Comparison of ENCODE assay signal across 1 cellular context in the genomic region with DNA sequence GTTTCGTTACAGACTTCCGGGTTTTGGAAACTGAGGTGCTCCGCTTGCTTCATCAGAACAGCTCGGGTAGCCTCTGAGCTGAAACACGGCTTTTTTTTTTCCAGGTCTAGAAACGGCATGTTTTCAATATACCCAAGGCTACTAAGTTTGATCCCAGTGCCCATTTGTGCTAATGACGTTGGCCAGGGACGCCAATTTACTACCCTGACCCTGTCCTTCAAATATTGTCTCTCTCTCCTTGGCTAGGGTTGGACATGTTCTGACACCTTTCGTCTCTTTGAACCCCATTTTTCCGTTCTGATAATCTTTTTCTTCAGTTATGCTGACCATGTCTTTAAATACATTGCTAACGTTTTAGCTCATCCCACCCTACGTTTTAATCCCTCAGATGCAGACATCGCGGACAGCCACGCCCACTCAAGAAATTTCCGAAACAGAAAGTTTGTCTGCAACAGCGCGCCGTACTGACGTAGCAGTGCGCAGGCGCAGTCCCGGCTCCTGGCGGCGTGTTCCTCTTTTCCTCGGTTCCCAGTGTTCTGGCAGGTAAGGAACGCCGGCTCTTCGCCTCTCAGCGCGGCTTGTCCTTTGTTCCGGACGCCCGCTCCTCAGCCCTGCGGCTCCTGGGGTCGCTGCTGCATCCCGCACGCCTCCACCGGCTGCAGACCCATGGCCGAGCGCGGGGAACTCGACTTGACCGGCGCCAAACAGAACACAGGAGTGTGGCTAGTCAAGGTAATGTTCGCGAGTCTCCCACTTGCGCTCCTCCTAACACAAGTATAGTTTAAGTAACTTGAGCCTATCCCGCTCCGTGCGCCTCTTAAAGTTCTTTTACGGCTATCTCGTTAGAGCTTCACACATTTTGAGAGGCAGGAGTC.
TF ChIP-seq lines count a peak whose summit lies in the region.

A gene with protein sequence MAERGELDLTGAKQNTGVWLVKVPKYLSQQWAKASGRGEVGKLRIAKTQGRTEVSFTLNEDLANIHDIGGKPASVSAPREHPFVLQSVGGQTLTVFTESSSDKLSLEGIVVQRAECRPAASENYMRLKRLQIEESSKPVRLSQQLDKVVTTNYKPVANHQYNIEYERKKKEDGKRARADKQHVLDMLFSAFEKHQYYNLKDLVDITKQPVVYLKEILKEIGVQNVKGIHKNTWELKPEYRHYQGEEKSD (plus strand): TSS at position 521 of the 875 bp plus-strand sequence. CDS start 146 bp downstream, at position 667.

TF ChIP-seq in HepG2, 621 proteins besides CTCF, POLR2A, EP300 and RAD21 (continued from another document and continues in another):
- TF ChIP-seq CBX5 (CRISPR knock-in tag; IDR thresholded peaks at IDR 0.05; ENCODE audit: borderline replicate concordance) (peak; percentile 73; the same call in 1 of the 2 replicates), MTF1 (CRISPR knock-in tag; IDR thresholded peaks at IDR 0.05) (no peak), ZNF224 (CRISPR knock-in tag; IDR thresholded peaks at IDR 0.05) (no peak), TFDP1 (CRISPR knock-in tag; IDR thresholded peaks at IDR 0.05; ENCODE audit: borderline replicate concordance) (peak; percentile 10; the same call in 1 of the 2 replicates), ZNF136 (CRISPR knock-in tag; IDR thresholded peaks at IDR 0.05; ENCODE audit: low read depth) (0 out of 2 replicates have a peak, but pooled peaks have one; percentile 30), ZNF678 (CRISPR knock-in tag; IDR thresholded peaks at IDR 0.05) (0 out of 2 replicates have a peak, but pooled peaks have one; percentile 71), NFAT5 (CRISPR knock-in tag; IDR thresholded peaks at IDR 0.05) (no peak), TRAFD1 (CRISPR knock-in tag; IDR thresholded peaks at IDR 0.05; ENCODE audit: borderline replicate concordance) (no peak; the same call in 1 of the 2 replicates), ZSCAN20 (CRISPR knock-in tag; IDR thresholded peaks at IDR 0.05; ENCODE audit: borderline replicate concordance) (no peak), ZNF660 (CRISPR knock-in tag; IDR thresholded peaks at IDR 0.05; ENCODE audit: borderline replicate concordance, low read depth) (no peak), IRF2 (CRISPR knock-in tag; IDR thresholded peaks at IDR 0.05) (peak; percentile 94), MBNL3 (CRISPR knock-in tag; conservative IDR thresholded peaks at IDR 0.05) (no peak), ZNF703 (CRISPR knock-in tag; IDR thresholded peaks at IDR 0.05; ENCODE audit: borderline replicate concordance) (no peak), HES4 (CRISPR knock-in tag; IDR thresholded peaks at IDR 0.05; ENCODE audit: borderline replicate concordance) (no peak), HDAC2 (CRISPR knock-in tag; IDR thresholded peaks at IDR 0.05) (peak; percentile 77), ZBTB8A (CRISPR knock-in tag; IDR thresholded peaks at IDR 0.05; ENCODE audit: borderline replicate concordance, low read depth) (no peak), ZBTB7B (CRISPR knock-in tag; IDR thresholded peaks at IDR 0.05) (no peak), ZNF205 (CRISPR knock-in tag; IDR thresholded peaks at IDR 0.05) (0 out of 2 replicates have a peak, but pooled peaks have one; percentile 4), STAT5B (CRISPR knock-in tag; IDR thresholded peaks at IDR 0.05) (no peak), ZNF547 (CRISPR knock-in tag; IDR thresholded peaks at IDR 0.05) (peak; percentile 58; the same call in 1 of the 2 replicates), SP4 (CRISPR knock-in tag; IDR thresholded peaks at IDR 0.05) (peak; percentile 40; the same call in 1 of the 2 replicates), ELF4 (CRISPR knock-in tag; IDR thresholded peaks at IDR 0.05; ENCODE audit: borderline replicate concordance) (peak; percentile 50; the same call in 1 of the 2 replicates), SAP130 (CRISPR knock-in tag; IDR thresholded peaks at IDR 0.05; ENCODE audit: low read depth) (peak; percentile 97), KDM5A (IDR thresholded peaks at IDR 0.05; ENCODE audit: borderline replicate concordance, low read length) (peak; percentile 95), SCMH1 (CRISPR knock-in tag; IDR thresholded peaks at IDR 0.05; ENCODE audit: borderline replicate concordance) (no peak), MLLT10 (CRISPR knock-in tag; IDR thresholded peaks at IDR 0.05) (no peak), PITX1 (CRISPR knock-in tag; IDR thresholded peaks at IDR 0.05) (peak; percentile 84), CENPT (CRISPR knock-in tag; IDR thresholded peaks at IDR 0.05; ENCODE audit: low read depth) (no peak), E2F2 (CRISPR knock-in tag; IDR thresholded peaks at IDR 0.05; ENCODE audit: borderline replicate concordance) (no peak), FOSL2 (CRISPR knock-in tag; IDR thresholded peaks at IDR 0.05) (peak; percentile 47; the same call in 1 of the 2 replicates), ETV6 (CRISPR knock-in tag; conservative IDR thresholded peaks at IDR 0.05) (no peak), JDP2 (CRISPR knock-in tag; IDR thresholded peaks at IDR 0.05; ENCODE audit: borderline replicate concordance) (no peak; the same call in 1 of the 2 replicates), ZFP1 (CRISPR knock-in tag; IDR thresholded peaks at IDR 0.05) (no peak), HNRNPK (IDR thresholded peaks at IDR 0.05; ENCODE audit: low read depth, low read length, poor library complexity, severe bottlenecking) (no peak), MYNN (CRISPR knock-in tag; IDR thresholded peaks at IDR 0.05; ENCODE audit: low read depth) (no peak)
- TF ChIP-seq, protein P1, sequence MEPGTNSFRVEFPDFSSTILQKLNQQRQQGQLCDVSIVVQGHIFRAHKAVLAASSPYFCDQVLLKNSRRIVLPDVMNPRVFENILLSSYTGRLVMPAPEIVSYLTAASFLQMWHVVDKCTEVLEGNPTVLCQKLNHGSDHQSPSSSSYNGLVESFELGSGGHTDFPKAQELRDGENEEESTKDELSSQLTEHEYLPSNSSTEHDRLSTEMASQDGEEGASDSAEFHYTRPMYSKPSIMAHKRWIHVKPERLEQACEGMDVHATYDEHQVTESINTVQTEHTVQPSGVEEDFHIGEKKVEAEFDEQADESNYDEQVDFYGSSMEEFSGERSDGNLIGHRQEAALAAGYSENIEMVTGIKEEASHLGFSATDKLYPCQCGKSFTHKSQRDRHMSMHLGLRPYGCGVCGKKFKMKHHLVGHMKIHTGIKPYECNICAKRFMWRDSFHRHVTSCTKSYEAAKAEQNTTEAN (CRISPR knock-in tag; conservative IDR thresholded peaks at IDR 0.05): no peak
- TF ChIP-seq, protein P2, sequence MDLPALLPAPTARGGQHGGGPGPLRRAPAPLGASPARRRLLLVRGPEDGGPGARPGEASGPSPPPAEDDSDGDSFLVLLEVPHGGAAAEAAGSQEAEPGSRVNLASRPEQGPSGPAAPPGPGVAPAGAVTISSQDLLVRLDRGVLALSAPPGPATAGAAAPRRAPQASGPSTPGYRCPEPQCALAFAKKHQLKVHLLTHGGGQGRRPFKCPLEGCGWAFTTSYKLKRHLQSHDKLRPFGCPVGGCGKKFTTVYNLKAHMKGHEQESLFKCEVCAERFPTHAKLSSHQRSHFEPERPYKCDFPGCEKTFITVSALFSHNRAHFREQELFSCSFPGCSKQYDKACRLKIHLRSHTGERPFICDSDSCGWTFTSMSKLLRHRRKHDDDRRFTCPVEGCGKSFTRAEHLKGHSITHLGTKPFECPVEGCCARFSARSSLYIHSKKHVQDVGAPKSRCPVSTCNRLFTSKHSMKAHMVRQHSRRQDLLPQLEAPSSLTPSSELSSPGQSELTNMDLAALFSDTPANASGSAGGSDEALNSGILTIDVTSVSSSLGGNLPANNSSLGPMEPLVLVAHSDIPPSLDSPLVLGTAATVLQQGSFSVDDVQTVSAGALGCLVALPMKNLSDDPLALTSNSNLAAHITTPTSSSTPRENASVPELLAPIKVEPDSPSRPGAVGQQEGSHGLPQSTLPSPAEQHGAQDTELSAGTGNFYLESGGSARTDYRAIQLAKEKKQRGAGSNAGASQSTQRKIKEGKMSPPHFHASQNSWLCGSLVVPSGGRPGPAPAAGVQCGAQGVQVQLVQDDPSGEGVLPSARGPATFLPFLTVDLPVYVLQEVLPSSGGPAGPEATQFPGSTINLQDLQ (CRISPR knock-in tag; IDR thresholded peaks at IDR 0.05): no peak
- TF ChIP-seq, protein P3, sequence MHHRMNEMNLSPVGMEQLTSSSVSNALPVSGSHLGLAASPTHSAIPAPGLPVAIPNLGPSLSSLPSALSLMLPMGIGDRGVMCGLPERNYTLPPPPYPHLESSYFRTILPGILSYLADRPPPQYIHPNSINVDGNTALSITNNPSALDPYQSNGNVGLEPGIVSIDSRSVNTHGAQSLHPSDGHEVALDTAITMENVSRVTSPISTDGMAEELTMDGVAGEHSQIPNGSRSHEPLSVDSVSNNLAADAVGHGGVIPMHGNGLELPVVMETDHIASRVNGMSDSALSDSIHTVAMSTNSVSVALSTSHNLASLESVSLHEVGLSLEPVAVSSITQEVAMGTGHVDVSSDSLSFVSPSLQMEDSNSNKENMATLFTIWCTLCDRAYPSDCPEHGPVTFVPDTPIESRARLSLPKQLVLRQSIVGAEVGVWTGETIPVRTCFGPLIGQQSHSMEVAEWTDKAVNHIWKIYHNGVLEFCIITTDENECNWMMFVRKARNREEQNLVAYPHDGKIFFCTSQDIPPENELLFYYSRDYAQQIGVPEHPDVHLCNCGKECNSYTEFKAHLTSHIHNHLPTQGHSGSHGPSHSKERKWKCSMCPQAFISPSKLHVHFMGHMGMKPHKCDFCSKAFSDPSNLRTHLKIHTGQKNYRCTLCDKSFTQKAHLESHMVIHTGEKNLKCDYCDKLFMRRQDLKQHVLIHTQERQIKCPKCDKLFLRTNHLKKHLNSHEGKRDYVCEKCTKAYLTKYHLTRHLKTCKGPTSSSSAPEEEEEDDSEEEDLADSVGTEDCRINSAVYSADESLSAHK (CRISPR knock-in tag; IDR thresholded peaks at IDR 0.05; ENCODE audit: borderline replicate concordance): no peak
- TF ChIP-seq, protein P4, sequence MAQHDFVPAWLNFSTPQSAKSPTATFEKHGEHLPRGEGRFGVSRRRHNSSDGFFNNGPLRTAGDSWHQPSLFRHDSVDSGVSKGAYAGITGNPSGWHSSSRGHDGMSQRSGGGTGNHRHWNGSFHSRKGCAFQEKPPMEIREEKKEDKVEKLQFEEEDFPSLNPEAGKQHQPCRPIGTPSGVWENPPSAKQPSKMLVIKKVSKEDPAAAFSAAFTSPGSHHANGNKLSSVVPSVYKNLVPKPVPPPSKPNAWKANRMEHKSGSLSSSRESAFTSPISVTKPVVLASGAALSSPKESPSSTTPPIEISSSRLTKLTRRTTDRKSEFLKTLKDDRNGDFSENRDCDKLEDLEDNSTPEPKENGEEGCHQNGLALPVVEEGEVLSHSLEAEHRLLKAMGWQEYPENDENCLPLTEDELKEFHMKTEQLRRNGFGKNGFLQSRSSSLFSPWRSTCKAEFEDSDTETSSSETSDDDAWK (CRISPR knock-in tag; IDR thresholded peaks at IDR 0.05): no peak
